ENCODE assay signal across 1 cellular context in the genomic region with DNA sequence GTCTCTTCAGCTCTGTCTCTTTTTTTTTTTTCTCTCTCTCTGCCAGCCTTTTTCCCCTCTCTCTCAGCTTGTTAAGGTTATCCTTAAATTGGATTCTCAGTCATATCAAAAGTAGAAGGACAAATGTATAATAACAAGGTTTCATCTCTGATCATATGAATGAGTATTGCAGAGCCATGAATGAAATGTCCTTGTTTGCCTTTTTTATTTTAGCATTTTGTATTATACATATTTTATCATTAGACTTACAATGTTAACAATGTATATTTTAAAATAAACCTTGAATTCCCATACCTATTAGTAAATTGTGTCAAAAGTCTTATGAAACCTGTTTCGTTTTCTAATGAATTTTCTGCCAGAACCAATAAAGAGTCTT.
TF ChIP-seq lines count a peak whose summit lies in the region.

No MANE protein-coding gene starts in this region.

TF ChIP-seq in endothelial cell of umbilical vein, 7 proteins besides CTCF, POLR2A, EP300 and RAD21:
- TF ChIP-seq MYC (IDR thresholded peaks at IDR 0.05; ENCODE audit: low read depth, low read length) (no peak), GATA2 (IDR thresholded peaks at IDR 0.05; ENCODE audit: insufficient read depth, insufficient read length, low read depth, low read length) (no peak), JUN (IDR thresholded peaks at IDR 0.05; ENCODE audit: borderline replicate concordance, insufficient read depth, insufficient read length, low read depth) (no peak), EZH2 (IDR thresholded peaks at IDR 0.05; ENCODE audit: borderline replicate concordance, low read depth, low read length, severe bottlenecking) (no peak), POLR2AphosphoS5 (IDR thresholded peaks at IDR 0.05; ENCODE audit: insufficient read depth, low read depth, low read length) (no peak), FOS (IDR thresholded peaks at IDR 0.05; ENCODE audit: borderline replicate concordance, insufficient read depth, low read length) (no peak)
- TF ChIP-seq, protein P1, sequence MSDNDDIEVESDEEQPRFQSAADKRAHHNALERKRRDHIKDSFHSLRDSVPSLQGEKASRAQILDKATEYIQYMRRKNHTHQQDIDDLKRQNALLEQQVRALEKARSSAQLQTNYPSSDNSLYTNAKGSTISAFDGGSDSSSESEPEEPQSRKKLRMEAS (IDR thresholded peaks at IDR 0.05; ENCODE audit: insufficient read depth, insufficient read length): no peak
